Comparison of ENCODE assay signal across 10 cellular contexts in genomic region chr16:12546918-12547607, GRCh38.
DNase-seq lines count a peak whose midpoint lies in the region; ATAC-seq, FAIRE-seq and TF ChIP-seq lines count a peak whose summit lies in the region.
"Had no signal": no experiment of that assay in that cellular context is flagged by ENCODE, and none has a peak within 500 bp of the region (broad histone marks: within the 10 kb centered on the region; RNA-seq: fewer than 3 reads in every experiment).

No MANE protein-coding gene starts in this region.

- no peaks in the 10 kb centered on the region for H3K27me3 ChIP-seq in small intestine (ENCODE audit: control insufficient read depth in 2 of 2, insufficient read depth in 2 of 2, low read length in 2 of 2)

- no peak for FAIRE-seq in small intestine (lab: Jason Lieb, UNC)

- TF ChIP-seq POLR2A in NB4 (IDR thresholded peaks at IDR 0.05; ENCODE audit: extremely low read depth, insufficient read length): no peak

- H3K27me3 Mint-ChIP-seq in activated naive CD8-positive, alpha-beta T cell: no peaks in the 10 kb centered on the region
- H3K27me3 Mint-ChIP-seq in activated naive CD8-positive, alpha-beta T cell treated with anti-CD3 and anti-CD28 coated beads for 36 hours: no peaks in the 10 kb centered on the region
- no peaks in the 10 kb centered on the region for H3K27me3 Mint-ChIP-seq in stimulated activated naive CD8-positive, alpha-beta T cell treated with anti-CD3 and anti-CD28 coated beads, Interleukin-15, amount 100 ng/mL, for 72 hours
- H3K27me3 Mint-ChIP-seq in chondrocyte (ENCODE audit: low read depth): no peaks in the 10 kb centered on the region
- H3K27me3 Mint-ChIP-seq: CD4-positive, alpha-beta T cell had no signal

- H3K36me3 ChIP-seq in small intestine (ENCODE audit: control insufficient read depth in 2 of 2, insufficient read depth in 2 of 2, low read length in 2 of 2): peaks cover 0 to 3% of the 10 kb centered on the region in 2 donors
- H3K36me3 ChIP-seq: thoracic aorta had no signal

- peak; percentile 79 for ATAC-seq in HG02642 (IDR thresholded peaks at IDR 0.05; ENCODE audit: poor library complexity, unreplicated experiment)
- no peak for ATAC-seq in stimulated activated naive CD8-positive, alpha-beta T cell treated with anti-CD3 and anti-CD28 coated beads, Interleukin-15, amount 100 ng/mL, for 72 hours

- no peak overlapping the region for H3K4me3 Mint-ChIP-seq in activated naive CD8-positive, alpha-beta T cell
- H3K4me3 Mint-ChIP-seq in activated naive CD8-positive, alpha-beta T cell treated with anti-CD3 and anti-CD28 coated beads for 36 hours: no peak overlapping the region
- peak overlapping the region in 1 of 2 donors; percentile 33 for H3K4me3 Mint-ChIP-seq in stimulated activated naive CD8-positive, alpha-beta T cell treated with anti-CD3 and anti-CD28 coated beads, Interleukin-15, amount 100 ng/mL, for 72 hours
- H3K4me3 Mint-ChIP-seq in chondrocyte (ENCODE audit: unreplicated experiment): no peak overlapping the region
- H3K4me3 Mint-ChIP-seq: CD4-positive, alpha-beta T cell had no signal

- H3K4me1 ChIP-seq in small intestine (ENCODE audit: control insufficient read depth in 2 of 2, insufficient read depth in 1 of 2, low read depth in 1 of 2, low read length in 1 of 2): no peaks in the 10 kb centered on the region

- no peak overlapping the region for H3K4me3 ChIP-seq in NB4 (ENCODE audit: low read depth, low read length)
- no peak overlapping the region for H3K4me3 ChIP-seq in small intestine (ENCODE audit: low read depth in 1 of 2, low read length in 2 of 2)
- H3K4me3 ChIP-seq: thoracic aorta had no signal

- H3K36me3 Mint-ChIP-seq in activated naive CD8-positive, alpha-beta T cell: no peaks in the 10 kb centered on the region
- no peaks in the 10 kb centered on the region for H3K36me3 Mint-ChIP-seq in activated naive CD8-positive, alpha-beta T cell treated with anti-CD3 and anti-CD28 coated beads for 36 hours
- no peaks in the 10 kb centered on the region for H3K36me3 Mint-ChIP-seq in chondrocyte (ENCODE audit: low read depth)

- TF ChIP-seq CTCF in NB4 (IDR thresholded peaks at IDR 0.05; ENCODE audit: low read depth, low read length) (no peak), chondrocyte (IDR thresholded peaks at IDR 0.05) (no peak)

- no peaks in the 10 kb centered on the region for H3K9me3 ChIP-seq in small intestine (ENCODE audit: control insufficient read depth, low read depth)
- H3K9me3 ChIP-seq: thoracic aorta had no signal

- no peaks in the 10 kb centered on the region for H3K9me3 Mint-ChIP-seq in activated naive CD8-positive, alpha-beta T cell (ENCODE audit: low read depth)
- no peaks in the 10 kb centered on the region for H3K9me3 Mint-ChIP-seq in activated naive CD8-positive, alpha-beta T cell treated with anti-CD3 and anti-CD28 coated beads for 36 hours
- H3K9me3 Mint-ChIP-seq in stimulated activated naive CD8-positive, alpha-beta T cell treated with anti-CD3 and anti-CD28 coated beads, Interleukin-15, amount 100 ng/mL, for 72 hours: no peaks in the 10 kb centered on the region
- no peaks in the 10 kb centered on the region for H3K9me3 Mint-ChIP-seq in chondrocyte (ENCODE audit: low read depth)
- H3K9me3 Mint-ChIP-seq: CD4-positive, alpha-beta T cell had no signal

- H3K27ac Mint-ChIP-seq in activated naive CD8-positive, alpha-beta T cell: peak overlapping the region; percentile 59
- H3K27ac Mint-ChIP-seq in activated naive CD8-positive, alpha-beta T cell treated with anti-CD3 and anti-CD28 coated beads for 36 hours: no peak overlapping the region
- peak overlapping the region; percentile 77 to 87 for H3K27ac Mint-ChIP-seq in stimulated activated naive CD8-positive, alpha-beta T cell treated with anti-CD3 and anti-CD28 coated beads, Interleukin-15, amount 100 ng/mL, for 72 hours
- no peak overlapping the region for H3K27ac Mint-ChIP-seq in chondrocyte (ENCODE audit: unreplicated experiment)
- H3K27ac Mint-ChIP-seq: CD4-positive, alpha-beta T cell had no signal

- H3K27ac ChIP-seq in small intestine (ENCODE audit: low read depth in 1 of 2, low read length in 1 of 2): no peak overlapping the region
- H3K27ac ChIP-seq: thoracic aorta had no signal

- H3K4me1 Mint-ChIP-seq in activated naive CD8-positive, alpha-beta T cell (ENCODE audit: low read depth): peaks cover 24% of the 10 kb centered on the region
- peaks cover 32% of the 10 kb centered on the region for H3K4me1 Mint-ChIP-seq in activated naive CD8-positive, alpha-beta T cell treated with anti-CD3 and anti-CD28 coated beads for 36 hours
- peaks cover 48% of the 10 kb centered on the region for H3K4me1 Mint-ChIP-seq in stimulated activated naive CD8-positive, alpha-beta T cell treated with anti-CD3 and anti-CD28 coated beads, Interleukin-15, amount 100 ng/mL, for 72 hours
- no peaks in the 10 kb centered on the region for H3K4me1 Mint-ChIP-seq in chondrocyte (ENCODE audit: low read depth)

- DNase-seq in activated naive CD8-positive, alpha-beta T cell treated with anti-CD3 and anti-CD28 coated beads for 36 hours: no peak
- DNase-seq in NB4 (ENCODE audit: low read depth): peak; percentile 75
- DNase-seq in stimulated activated naive CD8-positive, alpha-beta T cell treated with anti-CD3 and anti-CD28 coated beads, Interleukin-15, amount 100 ng/mL, for 72 hours: no peak
- DNase-seq in small intestine: no peak
- DNase-seq in OCI-M2 (lab: John Stamatoyannopoulos, UW; ENCODE audit: unreplicated experiment): no peak
- DNase-seq in chondrocyte (ENCODE audit: low spot score): no peak
- DNase-seq: CD4-positive, alpha-beta T cell had no signal

- WGBS in small intestine, 3 donors: 63 to 71% (median 64%) methylated on average over 5 of the region's 5 CpGs

Comparison
In these comparisons a context has a peak if more than half of its experiments do, and no peak if none do; other contexts are left out.
1. H3K27ac Mint-ChIP-seq: peak in activated naive CD8-positive, alpha-beta T cell (single experiment) and stimulated activated naive CD8-positive, alpha-beta T cell treated with anti-CD3 and anti-CD28 coated beads, Interleukin-15, amount 100 ng/mL, for 72 hours (2 of 2); none in activated naive CD8-positive, alpha-beta T cell treated with anti-CD3 and anti-CD28 coated beads for 36 hours (single experiment) and chondrocyte (single experiment).